Comparison of ENCODE assay signal across 24 cellular contexts in the genomic region with DNA sequence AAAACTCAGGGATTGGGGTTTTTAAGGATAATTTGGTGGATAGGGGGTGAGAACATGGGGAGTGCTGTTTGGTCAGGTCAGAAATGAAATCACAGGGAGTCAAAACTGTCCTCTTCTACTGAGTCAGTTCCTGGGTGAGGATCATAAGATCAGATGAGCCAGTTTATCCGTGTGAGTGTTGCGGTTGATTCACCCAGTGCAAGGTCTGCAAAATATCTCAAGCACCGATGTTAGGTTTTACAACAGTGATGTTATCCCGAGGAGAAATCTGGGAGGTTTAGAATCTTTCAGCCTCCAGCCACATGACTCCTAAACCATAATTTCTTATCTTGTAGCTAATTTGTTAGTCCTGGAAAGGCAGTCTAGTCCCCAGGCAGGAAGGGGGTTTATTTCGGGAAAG. TPM values are rescaled to one million over a fixed set of nuclear protein-coding genes. Genes with fewer than 3 reads are reported as not detected.
DNase-seq lines count a peak whose midpoint lies in the region; ATAC-seq, FAIRE-seq and TF ChIP-seq lines count a peak whose summit lies in the region.
"Had no signal": no experiment of that assay in that cellular context is flagged by ENCODE, and none has a peak within 500 bp of the region (broad histone marks: within the 10 kb centered on the region; RNA-seq: fewer than 3 reads in every experiment).

No MANE protein-coding gene starts in this region.

- no peaks in the 10 kb centered on the region for H3K36me3 ChIP-seq in H1 (ENCODE audit: control insufficient read depth in 2 of 4, insufficient read depth in 4 of 4, low read length in 3 of 4)
- H3K36me3 ChIP-seq in trophoblast cell (ENCODE audit: control insufficient read depth in 1 of 2, insufficient read depth in 2 of 2, low read length in 2 of 2), result no peaks in the 10 kb centered on the region
- H3K36me3 ChIP-seq in CD8-positive, alpha-beta T cell (ENCODE audit: insufficient read depth, low read length), result no peaks in the 10 kb centered on the region
- H3K36me3 ChIP-seq: BLaER1 had no signal

- H3K79me2 ChIP-seq in H1 (ENCODE audit: control insufficient read depth in 1 of 2, insufficient read depth in 2 of 2, low read length in 2 of 2) (no peaks in the 10 kb centered on the region), trophoblast cell (ENCODE audit: control insufficient read depth, insufficient read depth, low read length, poor library complexity) (no peaks in the 10 kb centered on the region)

- H2BK12ac ChIP-seq in H1 (ENCODE audit: low read depth, low read length) (no peak overlapping the region), trophoblast cell (ENCODE audit: low read length) (no peak overlapping the region)

- 69% methylated on average over 5 of the region's 5 CpGs; no CpG with 5 or more reads in 1 of the 2 experiments for WGBS in H1 (ENCODE audit: extremely low coverage in 1 of 2, insufficient coverage in 1 of 2, insufficient read length in 1 of 2, insufficient replicate concordance in 2 of 2, low coverage in 1 of 2, low lambda C conversion rate in 2 of 2, missing lambda C conversion rate in 1 of 2), 2 experiments
- WGBS in trophoblast cell (ENCODE audit: extremely low coverage, insufficient coverage, insufficient read length), result no CpG with 5 or more reads among the region's 5 CpGs

- DNase-seq in ELR (ENCODE audit: low read depth) (peak; percentile 53), RKO (ENCODE audit: low spot score) (peak; percentile 14), H1 (ENCODE audit: low read depth in 1 of 2, low spot score in 2 of 2) (no peak), trophoblast cell (peak; percentile 35 to 61), SHP77 (lab: John Stamatoyannopoulos, UW) (no peak), dorsolateral prefrontal cortex (no peak)
- no peak for DNase-seq in CD8-positive, alpha-beta T cell
- DNase-seq: 8988T; Calu3; CD4-positive, alpha-beta memory T cell; DMS79 treated with DMSO at 0.1 percent for 48 hours; EL; H9 had no signal

- H2AFZ ChIP-seq in H1 (ENCODE audit: low read length) (peak overlapping the region; percentile 29; the same call in 1 of the 2 replicates), trophoblast cell (ENCODE audit: insufficient read depth, low read length, poor library complexity) (no peak overlapping the region)
- H2AFZ ChIP-seq: GM23338 had no signal

- no peaks in the 10 kb centered on the region for H3K9me3 Mint-ChIP-seq in CD8-positive, alpha-beta T cell
- H3K9me3 Mint-ChIP-seq: CD4-positive, alpha-beta memory T cell; GM23338; H9 had no signal

- H3K79me1 ChIP-seq in H1 (ENCODE audit: low read depth, low read length) (no peaks in the 10 kb centered on the region), trophoblast cell (ENCODE audit: low read length) (no peaks in the 10 kb centered on the region)

- H3K27ac Mint-ChIP-seq in CD8-positive, alpha-beta T cell, result no peak overlapping the region
- H3K27ac Mint-ChIP-seq: CD14-positive monocyte; CD4-positive, alpha-beta memory T cell; GM23338; H9 had no signal

- no peaks in the 10 kb centered on the region for H4K20me1 ChIP-seq in H1 (replicated peaks in 1 of 2; ENCODE audit: control insufficient read depth in 1 of 2, insufficient read depth in 2 of 2, low read length in 2 of 2)
- H4K20me1 ChIP-seq: BLaER1 had no signal

- H4K8ac ChIP-seq in H1 (ENCODE audit: extremely low read depth, insufficient read depth, low read length) (no peak overlapping the region), trophoblast cell (ENCODE audit: low read depth, low read length) (no peak overlapping the region)

- H3K18ac ChIP-seq in H1 (ENCODE audit: extremely low read depth, low read length) (no peak overlapping the region), trophoblast cell (ENCODE audit: low read length) (no peak overlapping the region)

- H3K4me2 ChIP-seq in H1 (ENCODE audit: insufficient read depth in 1 of 2, low read depth in 2 of 2, low read length in 2 of 2) (no peak overlapping the region), trophoblast cell (ENCODE audit: low read length) (no peak overlapping the region)
- H3K4me2 ChIP-seq: BLaER1, GM23338, KMS-11 had no signal

- H2BK15ac ChIP-seq in H1 (ENCODE audit: low read length), result no peak overlapping the region

- ATAC-seq in CD8-positive, alpha-beta T cell, result no peak
- ATAC-seq in GM21423 (IDR thresholded peaks at IDR 0.05; ENCODE audit: unreplicated experiment), result no peak
- ATAC-seq: GM23338 had no signal

- no peak for TF ChIP-seq EP300 in H1 (IDR thresholded peaks at IDR 0.05; ENCODE audit: borderline replicate concordance in 1 of 2, low read depth in 2 of 2, low read length in 2 of 2)

- POLR2A ChIA-PET in H1 (lab: Charles Lee; ENCODE audit: partially characterized antibody), result no interaction called here
- POLR2A ChIA-PET in CD8-positive, alpha-beta T cell (lab: Charles Lee), result no interaction called here

- H3K27ac ChIP-seq in H1 (ENCODE audit: low read depth, low read length), result no peak overlapping the region
- no peak overlapping the region for H3K27ac ChIP-seq in trophoblast cell (ENCODE audit: low read depth, low read length)
- no peak overlapping the region for H3K27ac ChIP-seq in CD8-positive, alpha-beta T cell (ENCODE audit: low read depth, low read length)
- no peak overlapping the region for H3K27ac ChIP-seq in dorsolateral prefrontal cortex
- H3K27ac ChIP-seq: BLaER1, KMS-11 had no signal

- TF ChIP-seq RAD21 in H1 (IDR thresholded peaks at IDR 0.05 in 1 of 2, conservative IDR thresholded peaks at IDR 0.05 in 1 of 2; ENCODE audit: low read depth in 2 of 2, low read length in 2 of 2), result no peak

- H3K4me1 ChIP-seq in H1 (replicated peaks in 1 of 4; ENCODE audit: control insufficient read depth in 3 of 4, insufficient read depth in 4 of 4, low read length in 3 of 4) (no peaks in the 10 kb centered on the region), trophoblast cell (ENCODE audit: control insufficient read depth in 1 of 2, insufficient read depth in 2 of 2, low read length in 2 of 2) (no peaks in the 10 kb centered on the region)
- H3K4me1 ChIP-seq in CD8-positive, alpha-beta T cell (ENCODE audit: insufficient read depth, low read length), result no peaks in the 10 kb centered on the region
- H3K4me1 ChIP-seq: BLaER1 had no signal

- H2BK5ac ChIP-seq in H1 (ENCODE audit: low read depth, low read length) (no peak overlapping the region), trophoblast cell (ENCODE audit: low read depth, low read length, poor library complexity) (no peak overlapping the region)

- H3K23me2 ChIP-seq in H1 (ENCODE audit: low read depth, low read length), result no peaks in the 10 kb centered on the region

- no peak overlapping the region for H3K4ac ChIP-seq in H1 (replicated peaks; ENCODE audit: insufficient read length, low read depth, low read length)
- no peak overlapping the region for H3K4ac ChIP-seq in trophoblast cell (ENCODE audit: low read depth, low read length)

- no peaks in the 10 kb centered on the region for H3K9me3 ChIP-seq in H1 (ENCODE audit: insufficient read depth in 2 of 2, low read depth in 1 of 2, low read length in 1 of 2)
- H3K9me3 ChIP-seq in trophoblast cell (ENCODE audit: insufficient read depth, low read depth, low read length), result no peaks in the 10 kb centered on the region
- H3K9me3 ChIP-seq in CD8-positive, alpha-beta T cell (ENCODE audit: low read length), result no peaks in the 10 kb centered on the region
- H3K9me3 ChIP-seq: BLaER1 had no signal

- no peak overlapping the region for H2AK5ac ChIP-seq in H1 (ENCODE audit: low read depth, low read length)
- no peak overlapping the region for H2AK5ac ChIP-seq in trophoblast cell (ENCODE audit: low read length)

- H3K27me3 ChIP-seq in H1 (replicated peaks in 1 of 4; ENCODE audit: control insufficient read depth in 3 of 4, extremely low read depth in 1 of 4, insufficient read depth in 3 of 4, low read length in 3 of 4) (no peaks in the 10 kb centered on the region), trophoblast cell (ENCODE audit: insufficient read depth, low read length) (no peaks in the 10 kb centered on the region), dorsolateral prefrontal cortex (no peaks in the 10 kb centered on the region)
- H3K27me3 ChIP-seq in CD8-positive, alpha-beta T cell (ENCODE audit: insufficient read depth, low read length), result no peaks in the 10 kb centered on the region
- H3K27me3 ChIP-seq: BLaER1 had no signal

- H3K4me3 ChIP-seq in H1 (ENCODE audit: extremely low read depth in 1 of 4, insufficient read depth in 2 of 4, low read depth in 3 of 4, low read length in 4 of 4) (no peak overlapping the region), trophoblast cell (ENCODE audit: low read depth, low read length) (no peak overlapping the region), dorsolateral prefrontal cortex (no peak overlapping the region)
- H3K4me3 ChIP-seq in CD8-positive, alpha-beta T cell (ENCODE audit: low read depth, low read length), result no peak overlapping the region
- H3K4me3 ChIP-seq: BLaER1, GM23338 had no signal

- no peaks in the 10 kb centered on the region for H3K27me3 Mint-ChIP-seq in CD8-positive, alpha-beta T cell (ENCODE audit: low read depth)

- H3K14ac ChIP-seq in H1 (ENCODE audit: insufficient read length), result no peak overlapping the region
- no peak overlapping the region for H3K14ac ChIP-seq in trophoblast cell (ENCODE audit: low read length)

- H4K12ac ChIP-seq in trophoblast cell (ENCODE audit: low read depth, low read length), result no peak overlapping the region

- H3K4me3 Mint-ChIP-seq in CD8-positive, alpha-beta T cell, result no peak overlapping the region
- H3K4me3 Mint-ChIP-seq: CD14-positive monocyte; CD4-positive, alpha-beta memory T cell; GM23338; H9 had no signal

- H4K5ac ChIP-seq in H1 (ENCODE audit: insufficient read length, low read depth, low read length), result no peak overlapping the region

- no peak overlapping the region for H3K56ac ChIP-seq in H1 (replicated peaks; ENCODE audit: insufficient read length, low read depth, low read length)

- intact Hi-C loops in CD8-positive, alpha-beta T cell (cut with DNase I, micrococcal nuclease), result no loop called here
- intact Hi-C loops in dorsolateral prefrontal cortex (cut with DNase I), result no loop called here

- H2BK120ac ChIP-seq in H1 (replicated peaks; ENCODE audit: low read depth, low read length), result no peak overlapping the region
- no peak overlapping the region for H2BK120ac ChIP-seq in trophoblast cell (ENCODE audit: insufficient read depth, low read length, poor library complexity)

- FAIRE-seq in H1 (lab: Jason Lieb, UNC), result no peak
- FAIRE-seq: G401.6, GM12891, GM19239, HTR-8/SVneo had no signal

- H3K4me1 Mint-ChIP-seq in CD8-positive, alpha-beta T cell (ENCODE audit: low read depth), result no peaks in the 10 kb centered on the region
- H3K4me1 Mint-ChIP-seq: CD14-positive monocyte; CD4-positive, alpha-beta memory T cell had no signal

- H3K36me3 Mint-ChIP-seq in CD8-positive, alpha-beta T cell, result no peaks in the 10 kb centered on the region
- H3K36me3 Mint-ChIP-seq: CD14-positive monocyte; CD4-positive, alpha-beta memory T cell had no signal

- H3K9ac ChIP-seq in H1 (replicated peaks in 1 of 4; ENCODE audit: extremely low read depth in 1 of 4, low read depth in 3 of 4, low read length in 3 of 4) (no peak overlapping the region), trophoblast cell (ENCODE audit: low read length) (no peak overlapping the region)
- H3K9ac ChIP-seq: BLaER1, KMS-11 had no signal

- TF ChIP-seq POLR2A in H1 (IDR thresholded peaks at IDR 0.05; ENCODE audit: control extremely low read depth in 1 of 2, low read depth in 2 of 2, low read length in 2 of 2), result no peak

- CTCF ChIA-PET in H1 (lab: Charles Lee; ENCODE audit: partially characterized antibody), result interaction anchor here (0.8 to 1.5 kb wide), 2 partner anchors 35 to 36 kb away, joined by 3 to 4 read pairs; no protein-coding TSS in a partner anchor
- CTCF ChIA-PET in CD8-positive, alpha-beta T cell (lab: Charles Lee), result interaction anchor here (0.5 kb wide), 1 partner anchor 341 kb away, joined by 3 read pairs; no protein-coding TSS in a partner anchor

- H3K23ac ChIP-seq in H1 (ENCODE audit: insufficient read length), result no peak overlapping the region
- no peak overlapping the region for H3K23ac ChIP-seq in trophoblast cell (ENCODE audit: low read length)

- H4K91ac ChIP-seq in H1 (replicated peaks; ENCODE audit: insufficient read length, low read length) (no peak overlapping the region), trophoblast cell (ENCODE audit: low read depth, low read length) (no peak overlapping the region)

- TF ChIP-seq CTCF in H1 (IDR thresholded peaks at IDR 0.05; ENCODE audit: control extremely low read depth in 1 of 3, insufficient read depth in 1 of 3, low read depth in 1 of 3, low read length in 3 of 3) (no peak), dorsolateral prefrontal cortex (IDR thresholded peaks at IDR 0.05 in 54 of 56, conservative IDR thresholded peaks at IDR 0.05 in 2 of 56; ENCODE audit: low read depth in 1 of 56, partially characterized antibody in 56 of 56) (no peak)
- TF ChIP-seq CTCF in CD8-positive, alpha-beta T cell (IDR thresholded peaks at IDR 0.05), result no peak

- no peak overlapping the region for H2BK20ac ChIP-seq in H1 (ENCODE audit: low read length)

RNA-seq across cellular contexts. Expression of a gene that starts 31.7 kb away (rescaled TPM):
- total RNA-seq in H1 (2021; fragmentation: NEBNext Ultra II Directional; extraction: Animal tissue kit (Norgen Biotek cat#: 25700)), result not detected in 2 replicates
- polyA plus RNA-seq in H1 (2011; rRNA removed), result not detected in 2 replicates
- not detected for polyA plus RNA-seq in H1 (2011; cell fraction: cytosol; rRNA removed)
- polyA plus RNA-seq in H1 (2011; cell fraction: nucleus; rRNA removed), result not detected
- not detected in 4 replicates for polyA plus RNA-seq in H1 (2012, experiment 1 of 2)
- not detected for polyA plus RNA-seq in H1 (2012, experiment 2 of 2)
- not detected for polyA plus RNA-seq in H1 (2013, experiment 1 of 2)
- polyA plus RNA-seq in H1 (2013, experiment 2 of 2), result not detected
- polyA minus RNA-seq in H1 (2011; rRNA and poly(A)+ RNA removed), result not detected in 2 replicates
- not detected for polyA minus RNA-seq in H1 (2011; cell fraction: cytosol; rRNA and poly(A)+ RNA removed)
- polyA minus RNA-seq in H1 (2011; cell fraction: nucleus; rRNA and poly(A)+ RNA removed), result not detected
- polyA plus RNA-seq in trophoblast cell (2013), result 0.31 and 0.68 TPM in 2 replicates
- total RNA-seq in CD8-positive, alpha-beta T cell, result not detected
- 1 to 10 TPM in 1 of 120 experiments, under 1 TPM in 3, not detected in 116; 0.53 to 1.1 (median 0.79) TPM for total RNA-seq in dorsolateral prefrontal cortex
- total RNA-seq: A673; CD4-positive, alpha-beta memory T cell; GM23338; H9 had no signal
- polyA plus RNA-seq: CD14-positive monocyte; CD4-positive, alpha-beta memory T cell; GM23338 had no signal

RNA-seq across cellular contexts. Expression of a gene that starts 45.3 kb away (rescaled TPM):
- not detected in 2 replicates for total RNA-seq in H1 (2021; fragmentation: NEBNext Ultra II Directional; extraction: Animal tissue kit (Norgen Biotek cat#: 25700))
- not detected in 2 replicates for polyA plus RNA-seq in H1 (2011; rRNA removed)
- not detected for polyA plus RNA-seq in H1 (2011; cell fraction: cytosol; rRNA removed)
- not detected for polyA plus RNA-seq in H1 (2011; cell fraction: nucleus; rRNA removed)
- polyA plus RNA-seq in H1 (2012, experiment 1 of 2), result not detected in 4 replicates
- not detected for polyA plus RNA-seq in H1 (2012, experiment 2 of 2)
- not detected for polyA plus RNA-seq in H1 (2013, experiment 1 of 2)
- polyA plus RNA-seq in H1 (2013, experiment 2 of 2), result not detected
- polyA minus RNA-seq in H1 (2011; rRNA and poly(A)+ RNA removed), result not detected in 2 replicates
- not detected for polyA minus RNA-seq in H1 (2011; cell fraction: cytosol; rRNA and poly(A)+ RNA removed)
- not detected for polyA minus RNA-seq in H1 (2011; cell fraction: nucleus; rRNA and poly(A)+ RNA removed)
- 0.12 TPM in 1 of 2 replicates, not detected in the other for polyA plus RNA-seq in trophoblast cell (2013)
- not detected for total RNA-seq in CD8-positive, alpha-beta T cell
- total RNA-seq in dorsolateral prefrontal cortex, result not detected
- total RNA-seq: A673; CD4-positive, alpha-beta memory T cell; GM23338; H9 had no signal
- polyA plus RNA-seq: AG04450; CD14-positive monocyte; CD4-positive, alpha-beta memory T cell; GM23338 had no signal

Comparison
In these comparisons a context has a peak if more than half of its experiments do, and no peak if none do; other contexts are left out.
1. DNase-seq: peak in ELR (single experiment), RKO (single experiment) and trophoblast cell (2 of 2); none in H1 (0 of 2), CD8-positive, alpha-beta T cell (0 of 7), SHP77 (0 of 2) and dorsolateral prefrontal cortex (0 of 10).